14 cellular contexts compared by ENCODE assay signal in genomic region chr1:173505401-173505800, GRCh38. TPM values are rescaled to one million over a fixed set of nuclear protein-coding genes. Genes with fewer than 3 reads are reported as not detected.
DNase-seq lines count a peak whose midpoint lies in the region; ATAC-seq and TF ChIP-seq lines count a peak whose summit lies in the region.
"Had no signal": no experiment of that assay in that cellular context is flagged by ENCODE, and none has a peak within 500 bp of the region (broad histone marks: within the 10 kb centered on the region; RNA-seq: fewer than 3 reads in every experiment).

No MANE protein-coding gene starts in this region.

- H3K27ac Mint-ChIP-seq in neural crest cell (ENCODE audit: unreplicated experiment) = peak overlapping the region; percentile 54
- H3K27ac Mint-ChIP-seq: CD4-positive, alpha-beta memory T cell had no signal

- no peaks in the 10 kb centered on the region for H3K36me3 Mint-ChIP-seq in neural crest cell (ENCODE audit: low read depth)
- H3K36me3 Mint-ChIP-seq: CD4-positive, alpha-beta memory T cell had no signal

- peak; percentile 22 for DNase-seq in Daoy (ENCODE audit: low read depth)
- peak; percentile 47 for DNase-seq in NCI-H226
- DNase-seq in epithelial cell of esophagus (ENCODE audit: low read depth) = peak; percentile 32
- DNase-seq in neural crest cell (ENCODE audit: low read depth, low spot score) = no peak
- DNase-seq in stimulated activated CD4-positive, alpha-beta T cell treated with anti-CD3 and anti-CD28 coated beads, Interleukin-12 subunit alpha, Interleukin-12 subunit beta, amount 100 ng/mL, for 4 hours = no peak
- no peak for DNase-seq in left ventricle myocardium superior
- DNase-seq: BE2C; CD4-positive, alpha-beta memory T cell; DND-41; GF-D8 had no signal

- H3K4me3 ChIP-seq in epithelial cell of esophagus (ENCODE audit: low read length) = no peak overlapping the region
- H3K4me3 ChIP-seq: A549 had no signal

- H3K4me1 Mint-ChIP-seq in neural crest cell = peaks cover 26% of the 10 kb centered on the region
- H3K4me1 Mint-ChIP-seq: CD4-positive, alpha-beta memory T cell had no signal

- H3K4me3 Mint-ChIP-seq in neural crest cell = no peak overlapping the region
- H3K4me3 Mint-ChIP-seq: CD4-positive, alpha-beta memory T cell; IgD-negative memory B cell had no signal

- ATAC-seq in left ventricle myocardium superior (no peak), HG02678 (IDR thresholded peaks at IDR 0.05; ENCODE audit: unreplicated experiment) (no peak)
- ATAC-seq: HCT116 had no signal

- no peaks in the 10 kb centered on the region for H3K27me3 Mint-ChIP-seq in neural crest cell (ENCODE audit: low read depth)
- H3K27me3 Mint-ChIP-seq: CD4-positive, alpha-beta memory T cell had no signal

- peaks cover 2% of the 10 kb centered on the region for H3K9me3 Mint-ChIP-seq in neural crest cell
- H3K9me3 Mint-ChIP-seq: IgD-negative memory B cell had no signal

- TF ChIP-seq CTCF in epithelial cell of esophagus (IDR thresholded peaks at IDR 0.05; ENCODE audit: insufficient read depth, low read depth, low read length, missing control alignments) = no peak
- no peak for TF ChIP-seq CTCF in neural crest cell (conservative IDR thresholded peaks at IDR 0.05)

- intact Hi-C loops in left ventricle myocardium superior (cut with micrococcal nuclease) = no loop called here

RNA-seq across cellular contexts. Expression of gene PRDX6, which starts 28.3 kb away (rescaled TPM):
- total RNA-seq in Daoy (2014; rRNA removed; shearing (Covaris generic)) = 546 and 627 TPM in 2 replicates
- total RNA-seq in neural crest cell (230 and 234 TPM in 2 replicates), left ventricle myocardium superior (529 TPM)

Comparison
In these comparisons a context has a peak if more than half of its experiments do, and no peak if none do; other contexts are left out.
1. DNase-seq: peak in Daoy (single experiment), NCI-H226 (single experiment) and epithelial cell of esophagus (single experiment); none in neural crest cell (single experiment), stimulated activated CD4-positive, alpha-beta T cell treated with anti-CD3 and anti-CD28 coated beads, Interleukin-12 subunit alpha, Interleukin-12 subunit beta, amount 100 ng/mL, for 4 hours (single experiment) and left ventricle myocardium superior (single experiment).